8 cellular contexts compared by ENCODE assay signal in the genomic region with DNA sequence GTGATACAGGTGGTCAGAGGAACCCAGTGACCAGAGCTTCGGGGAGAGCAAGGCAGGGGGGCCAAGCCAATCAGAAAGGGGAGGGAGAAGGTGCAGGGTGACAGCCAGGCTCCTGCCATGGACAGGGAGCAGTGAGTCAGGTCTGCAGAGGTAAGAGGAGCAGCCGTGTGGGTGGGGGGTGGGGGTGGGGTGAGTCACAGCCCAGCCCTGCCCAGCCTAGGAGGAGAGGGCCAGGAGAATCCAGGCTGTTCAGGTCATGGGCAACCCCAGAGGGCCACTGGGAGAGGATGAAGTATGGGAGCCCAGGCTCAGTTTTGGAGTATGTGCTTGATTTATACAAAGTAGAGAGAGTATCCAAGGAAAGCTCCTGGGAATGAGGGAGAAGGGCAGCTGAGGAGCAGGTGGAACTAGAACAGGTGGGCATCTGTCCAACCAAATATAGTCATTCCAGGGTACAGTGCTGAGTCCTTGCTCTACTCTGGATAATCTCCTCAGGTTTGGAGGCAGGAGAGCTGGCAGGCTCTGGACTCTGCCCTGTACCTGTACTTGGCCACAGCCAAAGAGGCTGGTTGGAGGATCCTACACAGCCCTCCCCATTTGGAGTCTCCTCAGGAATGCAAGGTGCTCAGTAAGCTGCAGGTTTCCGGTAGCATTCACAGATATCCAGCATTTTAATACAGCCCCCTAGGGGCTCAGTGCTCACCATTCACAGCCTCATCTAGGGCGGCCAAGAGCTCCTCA. TPM values are rescaled to one million over a fixed set of nuclear protein-coding genes. Genes with fewer than 3 reads are reported as not detected.
DNase-seq lines count a peak whose midpoint lies in the region; TF ChIP-seq lines count a peak whose summit lies in the region.

No MANE protein-coding gene starts in this region.

- H3K27ac ChIP-seq in OCI-LY7 (ENCODE audit: low read depth, low read length, poor library complexity, severe bottlenecking), result no peak overlapping the region

- intact Hi-C loops in Caco-2 (cut with micrococcal nuclease; ENCODE audit: unreplicated experiment) (loop anchor here (5.0 kb wide), 1 partner anchor 83 kb away; no protein-coding TSS in a partner anchor), OCI-LY7 (cut with micrococcal nuclease; ENCODE audit: unreplicated experiment) (loop anchor here (5.0 kb wide), 2 partner anchors 63 to 238 kb away; no protein-coding TSS in a partner anchor)
- intact Hi-C loops in dendritic cell treated with granulocyte-macrophage colony-stimulating factor and Interleukin-4, amounts not matched to agents 40 ng/mL and 50 ng/mL, for 4 days (cut with micrococcal nuclease), result loop anchor here (5.0 kb wide), 1 partner anchor 43 kb away; the partner anchor contains the start of gene PFDN1

- no peaks in the 10 kb centered on the region for H3K27me3 ChIP-seq in Caco-2 (replicated peaks; ENCODE audit: control insufficient read depth, insufficient read depth, low read length)

- peak overlapping the region; percentile 71 for H3K4me3 Mint-ChIP-seq in Caco-2 (ENCODE audit: unreplicated experiment)
- H3K4me3 Mint-ChIP-seq in dendritic cell treated with granulocyte-macrophage colony-stimulating factor and Interleukin-4, amounts not matched to agents 40 ng/mL and 50 ng/mL, for 4 days, result peak overlapping the region; percentile 36
- peak overlapping the region; percentile 86 to 90 (median 88) for H3K4me3 Mint-ChIP-seq in nephron

- H3K4me1 Mint-ChIP-seq in Caco-2 (ENCODE audit: low read depth, unreplicated experiment), result peaks cover 22% of the 10 kb centered on the region
- H3K4me1 Mint-ChIP-seq in dendritic cell treated with granulocyte-macrophage colony-stimulating factor and Interleukin-4, amounts not matched to agents 40 ng/mL and 50 ng/mL, for 4 days (ENCODE audit: low read depth), result peaks cover 66% of the 10 kb centered on the region
- peaks cover 28% of the 10 kb centered on the region for H3K4me1 Mint-ChIP-seq in nephron

- DNase-seq in Caco-2 (peak; percentile 53 to 64), OCI-LY7 (ENCODE audit: low spot score) (peak; percentile 40), putamen (ENCODE audit: low spot score) (no peak), NCI-H2196 treated with DMSO at 0.1 percent for 48 hours (lab: John Stamatoyannopoulos, UW; ENCODE audit: unreplicated experiment) (no peak), NCI-H510A (lab: John Stamatoyannopoulos, UW) (no peak)
- DNase-seq in effector CD4-positive, alpha-beta T cell, result no peak

- CTCF ChIA-PET in Caco-2 (lab: Charles Lee), result interaction anchor here (0.6 to 4.0 kb wide), 11 partner anchors 8 to 237 kb away, joined by 3 to 105 read pairs (median 24); partner anchors contain the start of gene CYSTM1
- CTCF ChIA-PET in OCI-LY7 (lab: Charles Lee; ENCODE audit: unreplicated experiment), result interaction anchor here (0.6 to 4.5 kb wide), 5 partner anchors 8 to 100 kb away, joined by 3 to 99 read pairs (median 8); no protein-coding TSS in a partner anchor

- no peak overlapping the region for H2AFZ ChIP-seq in OCI-LY7 (ENCODE audit: low read length)

- peak overlapping the region; percentile 79; the same call in 1 of the 2 replicates for H3K4me2 ChIP-seq in OCI-LY7 (ENCODE audit: low read length)

- TF ChIP-seq CTCF in Caco-2 (IDR thresholded peaks at IDR 0.05; ENCODE audit: insufficient read depth in 1 of 2, low read depth in 1 of 2, low read length in 1 of 2, severe bottlenecking in 1 of 2, unreplicated experiment in 1 of 2) (peak in 1 of 2 experiments; percentile 18), OCI-LY7 (conservative IDR thresholded peaks at IDR 0.05; ENCODE audit: low read length) (peak; percentile 33; the same call in 1 of the 2 replicates), nephron (IDR thresholded peaks at IDR 0.05; ENCODE audit: unreplicated experiment in 3 of 3) (no peak)

- H3K36me3 ChIP-seq in Caco-2 (ENCODE audit: control insufficient read depth, insufficient read depth, low read length) (no peaks in the 10 kb centered on the region; the same call in none of the 2 replicates), OCI-LY7 (ENCODE audit: insufficient read depth, low read length) (peaks cover 3% of the 10 kb centered on the region; the same call in 1 of the 2 replicates)

- H3K4me3 ChIP-seq in Caco-2 (ENCODE audit: low read depth, low read length) (peak overlapping the region; percentile 86), OCI-LY7 (ENCODE audit: low read depth, low read length, poor library complexity, severe bottlenecking) (peak overlapping the region; percentile 69)

- H3K9me2 ChIP-seq in OCI-LY7 (ENCODE audit: insufficient read depth, low read length), result no peaks in the 10 kb centered on the region

- H3K9me3 ChIP-seq in Caco-2, result no peaks in the 10 kb centered on the region
- H3K9me3 ChIP-seq in OCI-LY7 (ENCODE audit: low read length), result no peaks in the 10 kb centered on the region

- H3K9me3 Mint-ChIP-seq in Caco-2 (ENCODE audit: unreplicated experiment) (no peaks in the 10 kb centered on the region), nephron (no peaks in the 10 kb centered on the region)
- H3K9me3 Mint-ChIP-seq in dendritic cell treated with granulocyte-macrophage colony-stimulating factor and Interleukin-4, amounts not matched to agents 40 ng/mL and 50 ng/mL, for 4 days, result no peaks in the 10 kb centered on the region

- peaks cover 23% of the 10 kb centered on the region for H3K4me1 ChIP-seq in Caco-2
- H3K4me1 ChIP-seq in OCI-LY7 (ENCODE audit: insufficient read depth, low read length, poor library complexity, severe bottlenecking), result peaks cover 81% of the 10 kb centered on the region

- H3K79me2 ChIP-seq in OCI-LY7 (ENCODE audit: insufficient read depth, low read depth, low read length), result no peaks in the 10 kb centered on the region

- H3K27ac Mint-ChIP-seq in Caco-2 (ENCODE audit: unreplicated experiment), result no peak overlapping the region
- H3K27ac Mint-ChIP-seq in dendritic cell treated with granulocyte-macrophage colony-stimulating factor and Interleukin-4, amounts not matched to agents 40 ng/mL and 50 ng/mL, for 4 days, result peak overlapping the region; percentile 37
- no peak overlapping the region for H3K27ac Mint-ChIP-seq in nephron

- POLR2A ChIA-PET in Caco-2 (lab: Charles Lee) (interaction anchor here (0.8 to 1.7 kb wide), 5 partner anchors 42 to 374 kb away, joined by 3 to 9 read pairs (median 3); partner anchors contain the start of gene PFDN1), OCI-LY7 (lab: Charles Lee) (interaction anchor here (0.5 to 4.2 kb wide), 25 partner anchors 10 to 1186 kb away, joined by 3 to 58 read pairs (median 4); partner anchors contain the start of genes PFDN1 and SLC4A9)

- BruUV-seq in Caco-2 (replicated peaks; lab: Mats Ljungman, UMichigan), result no TSS peak
- BruUV-seq in OCI-LY7 (replicated peaks; lab: Mats Ljungman, UMichigan), result no TSS peak

- H3K36me3 Mint-ChIP-seq in Caco-2 (ENCODE audit: insufficient read depth, unreplicated experiment), result peaks cover 9% of the 10 kb centered on the region
- H3K36me3 Mint-ChIP-seq in dendritic cell treated with granulocyte-macrophage colony-stimulating factor and Interleukin-4, amounts not matched to agents 40 ng/mL and 50 ng/mL, for 4 days (ENCODE audit: low read depth), result peaks cover 5% of the 10 kb centered on the region
- no peaks in the 10 kb centered on the region for H3K36me3 Mint-ChIP-seq in nephron (ENCODE audit: low read depth)

- H4K20me1 ChIP-seq in OCI-LY7 (ENCODE audit: insufficient read depth, low read length), result no peaks in the 10 kb centered on the region

- H3K27me3 Mint-ChIP-seq in Caco-2 (ENCODE audit: insufficient read depth, unreplicated experiment) (no peaks in the 10 kb centered on the region), nephron (ENCODE audit: low read depth) (peaks cover 57% of the 10 kb centered on the region)
- peaks cover 3% of the 10 kb centered on the region for H3K27me3 Mint-ChIP-seq in dendritic cell treated with granulocyte-macrophage colony-stimulating factor and Interleukin-4, amounts not matched to agents 40 ng/mL and 50 ng/mL, for 4 days

RNA-seq across cellular contexts. Expression of gene HBEGF, which starts 1.6 kb away (rescaled TPM):
- total RNA-seq in Caco-2 (2022) (5.2 and 5.8 TPM in 2 replicates), OCI-LY7 (2022) (20.2 and 30.9 TPM in 2 replicates)
- 4.7 and 5.6 TPM in 2 replicates for total RNA-seq in OCI-LY7 (2014; rRNA removed; shearing (Covaris generic))

RNA-seq across cellular contexts. Expression of gene SLC4A9, which starts 15.1 kb away (rescaled TPM):
- total RNA-seq in Caco-2 (2022), result 0.11 and 0.35 TPM in 2 replicates
- total RNA-seq in OCI-LY7 (2014; rRNA removed; shearing (Covaris generic)), result 0.05 and 0.22 TPM in 2 replicates
- total RNA-seq in OCI-LY7 (2022), result 2.6 and 5.1 TPM in 2 replicates

RNA-seq across cellular contexts. Expression of gene PFDN1, which starts 42.0 kb away (rescaled TPM):
- total RNA-seq in Caco-2 (2022), result 81.1 and 82.3 TPM in 2 replicates
- total RNA-seq in OCI-LY7 (2014; rRNA removed; shearing (Covaris generic)), result 36.6 and 51.3 TPM in 2 replicates
- total RNA-seq in OCI-LY7 (2022), result 73.9 and 82.1 TPM in 2 replicates

RNA-seq across cellular contexts. Expression of gene ANKHD1, which starts 56.8 kb away (rescaled TPM):
- total RNA-seq in Caco-2 (2022) (130 and 134 TPM in 2 replicates), OCI-LY7 (2022) (138 and 143 TPM in 2 replicates)
- 90.6 and 91.5 TPM in 2 replicates for total RNA-seq in OCI-LY7 (2014; rRNA removed; shearing (Covaris generic))

Comparison
In these comparisons a context has a peak if more than half of its experiments do, and no peak if none do; other contexts are left out.
1. DNase-seq: peak in Caco-2 (2 of 2) and OCI-LY7 (single experiment); none in putamen (single experiment), NCI-H2196 treated with DMSO at 0.1 percent for 48 hours (single experiment), NCI-H510A (single experiment) and effector CD4-positive, alpha-beta T cell (single experiment).
2. H3K4me3 Mint-ChIP-seq: peak in every context shown above with its lines; median percentile 88 in nephron; 71 in Caco-2; 36 in dendritic cell treated with granulocyte-macrophage colony-stimulating factor and Interleukin-4, amounts not matched to agents 40 ng/mL and 50 ng/mL, for 4 days.